ENCODE assay signal across 8 cellular contexts in the genomic region with DNA sequence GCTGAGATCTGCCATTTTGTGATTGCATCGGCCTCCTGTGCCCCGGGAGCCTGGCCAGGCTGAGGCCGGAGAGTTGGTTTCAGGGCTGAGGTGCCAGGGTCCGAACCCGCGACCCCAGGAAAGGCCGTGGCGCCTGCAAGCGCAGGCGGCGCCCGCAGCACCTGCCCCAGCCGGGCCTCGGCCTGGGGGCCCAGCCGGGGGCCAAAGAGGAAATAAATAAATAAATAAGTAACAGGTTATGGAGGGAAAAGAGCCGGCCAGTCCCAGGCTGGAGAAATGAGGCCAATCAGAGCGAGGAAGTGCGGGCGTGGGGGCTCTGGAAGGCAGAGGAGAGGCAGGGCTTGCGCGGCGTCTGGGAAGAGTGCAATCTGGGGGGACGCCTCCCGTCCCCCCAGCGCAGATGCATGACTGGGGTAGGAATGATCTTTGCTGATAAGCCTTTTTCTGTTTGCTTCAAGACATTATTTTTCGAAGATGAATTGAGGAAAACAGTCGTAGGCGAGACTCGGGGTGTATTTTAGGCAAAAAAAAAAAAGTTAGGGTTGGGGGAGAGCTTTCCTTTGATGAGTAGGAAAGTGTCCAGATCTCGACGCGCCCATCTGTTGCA.
DNase-seq lines count a peak whose midpoint lies in the region; ATAC-seq and TF ChIP-seq lines count a peak whose summit lies in the region.

No MANE protein-coding gene starts in this region.

- TF ChIP-seq POLR2A in gastroesophageal sphincter (IDR thresholded peaks at IDR 0.05) = no peak
- no peak for TF ChIP-seq POLR2A in lower leg skin (IDR thresholded peaks at IDR 0.05)

- CTCF ChIA-PET in Panc1 (lab: Charles Lee) = no interaction called here

- peak; percentile 27 for DNase-seq in DMS114 treated with DMSO at 0.1 percent for 48 hours (lab: John Stamatoyannopoulos, UW; ENCODE audit: unreplicated experiment)
- no peak for DNase-seq in Panc1 (ENCODE audit: low read depth, low spot score)
- DNase-seq in psoas muscle = no peak
- DNase-seq in left lung = no peak
- no peak for DNase-seq in lower leg skin (ENCODE audit: low spot score in 2 of 2)

- TF ChIP-seq CTCF in Panc1 (IDR thresholded peaks at IDR 0.05) = no peak
- TF ChIP-seq CTCF in gastroesophageal sphincter (IDR thresholded peaks at IDR 0.05) = no peak
- no peak for TF ChIP-seq CTCF in psoas muscle (IDR thresholded peaks at IDR 0.05)
- no peak for TF ChIP-seq CTCF in left lung (IDR thresholded peaks at IDR 0.05)
- no peak for TF ChIP-seq CTCF in lower leg skin (IDR thresholded peaks at IDR 0.05)

- in situ Hi-C loops in Panc1 (cut with HindIII; ENCODE audit: low pct_unique_long_range_greater_than_20kb, low sequenced_read_pairs) = no loop called here

- H3K27me3 ChIP-seq in Panc1 (ENCODE audit: control insufficient read depth, insufficient read depth, low read length) (peaks cover 19% of the 10 kb centered on the region), gastroesophageal sphincter (peaks cover 97% of the 10 kb centered on the region), psoas muscle (ENCODE audit: insufficient read depth in 3 of 3, low read length in 2 of 3) (peaks cover 0 to 95% (median 34%) of the 10 kb centered on the region in 3 donors), left lung (peaks cover 65 to 100% of the 10 kb centered on the region in 2 donors)

- no peak for TF ChIP-seq EP300 in gastroesophageal sphincter (IDR thresholded peaks at IDR 0.05)

- WGBS in gastroesophageal sphincter (ENCODE audit: low coverage in 1 of 2), 2 donors = 0 to 2% methylated on average over 14 to 17 of the region's 32 CpGs
- 1 to 2% (median 2%) methylated on average over 32 of the region's 32 CpGs for WGBS in psoas muscle, 3 donors
- WGBS in lower leg skin, 2 donors = 2 to 3% methylated on average over 32 of the region's 32 CpGs

- H3K4me3 ChIP-seq in Panc1 (ENCODE audit: low read depth in 2 of 2, low read length in 2 of 2) = peak overlapping the region; percentile 46 to 73
- peak overlapping the region; percentile 14 to 74 for H3K4me3 ChIP-seq in gastroesophageal sphincter
- H3K4me3 ChIP-seq in psoas muscle = peak overlapping the region; percentile 67
- peak overlapping the region in 1 of 2 donors; percentile 39 for H3K4me3 ChIP-seq in left lung
- H3K4me3 ChIP-seq in lower leg skin (ENCODE audit: low read depth, poor library complexity, severe bottlenecking) = no peak overlapping the region

- POLR2A ChIA-PET in Panc1 (lab: Charles Lee) = no interaction called here

- H3K4me1 ChIP-seq in Panc1 (ENCODE audit: control insufficient read depth, insufficient read depth, low read length) (peaks cover 15% of the 10 kb centered on the region), gastroesophageal sphincter (peaks cover 0 to 51% (median 20%) of the 10 kb centered on the region in 3 donors), psoas muscle (peaks cover 17% of the 10 kb centered on the region), left lung (peaks cover 6 to 31% of the 10 kb centered on the region in 2 donors)

- intact Hi-C loops in Panc1 (cut with micrococcal nuclease; ENCODE audit: unreplicated experiment) = loop anchor here (5.0 kb wide), 1 partner anchor 421 kb away; no protein-coding TSS in a partner anchor
- intact Hi-C loops in psoas muscle (cut with DNase I) = loop anchor here in 1 of 2 donors (10.0 kb wide), 1 partner anchor 178 kb away; no protein-coding TSS in a partner anchor
- intact Hi-C loops in left lung (cut with DNase I) = no loop called here
- intact Hi-C loops in lower leg skin (cut with DNase I; ENCODE audit: low total_unique reads) = no loop called here

- H3K36me3 ChIP-seq in Panc1 (ENCODE audit: control insufficient read depth, insufficient read depth, low read length) (no peaks in the 10 kb centered on the region), gastroesophageal sphincter (no peaks in the 10 kb centered on the region), psoas muscle (ENCODE audit: insufficient read depth in 1 of 2, low read depth in 1 of 2) (no peaks in the 10 kb centered on the region), left lung (no peaks in the 10 kb centered on the region)

- BruUV-seq in Panc1 (replicated peaks; lab: Mats Ljungman, UMichigan) = no TSS peak

- H3K27ac ChIP-seq in Panc1 (ENCODE audit: low read length) (no peak overlapping the region), gastroesophageal sphincter (peak overlapping the region in 2 of 4 donors; percentile 71 to 75), psoas muscle (no peak overlapping the region), left lung (no peak overlapping the region)

- peak; percentile 39; the same call in 1 of the 2 replicates for ATAC-seq in Panc1
- no peak for ATAC-seq in gastroesophageal sphincter
- no peak for ATAC-seq in psoas muscle
- ATAC-seq in GM18861 (IDR thresholded peaks at IDR 0.05; ENCODE audit: unreplicated experiment) = no peak
- no peak for ATAC-seq in left lung
- no peak for ATAC-seq in activated CD4-positive, CD25-positive, alpha-beta regulatory T cell treated with anti-CD3 and anti-CD28 coated beads, Interleukin-2, amount 50 U/mL, for 24 hours

- H3K9me3 ChIP-seq in Panc1 (ENCODE audit: control insufficient read depth, insufficient read depth, low read depth, low read length) (no peaks in the 10 kb centered on the region), gastroesophageal sphincter (no peaks in the 10 kb centered on the region), psoas muscle (no peaks in the 10 kb centered on the region), left lung (no peaks in the 10 kb centered on the region)
